ENCODE assay signal across 1 cellular context in genomic region chr12:120498870-120499515, GRCh38.
TF ChIP-seq lines count a peak whose summit lies in the region.

No MANE protein-coding gene starts in this region.

TF ChIP-seq in SK-N-SH treated with all-trans-retinoic acid at 6 μM for 48 hours, 23 proteins besides CTCF, POLR2A, EP300 and RAD21 (continued from another document):
- TF ChIP-seq CREB5 (CRISPR knock-in tag; IDR thresholded peaks at IDR 0.05; ENCODE audit: low read depth), result no peak
TF ChIP-seq in SK-N-SH treated with all-trans-retinoic acid at 6 μM for 48 hours: peak in this region for 0.
